ENCODE assay signal across 26 cellular contexts in the genomic region with DNA sequence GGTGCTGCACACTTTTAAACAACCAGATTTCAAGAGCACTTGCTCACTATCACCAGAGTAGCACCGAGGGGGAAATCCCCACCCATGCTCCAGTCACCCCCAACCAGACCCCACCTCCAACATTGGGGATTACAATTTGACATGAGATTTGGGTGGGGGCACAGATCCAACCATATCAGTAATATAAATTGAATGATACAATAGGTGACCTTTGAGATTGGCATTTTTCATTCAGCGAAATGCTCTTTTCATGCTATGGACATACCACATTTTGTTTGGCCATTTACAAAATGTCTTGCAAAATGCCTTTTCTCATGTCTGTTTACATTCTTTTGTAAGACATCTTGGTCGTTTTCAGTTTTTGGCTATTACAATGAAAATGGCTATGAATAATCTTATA. TPM values are rescaled to one million over a fixed set of nuclear protein-coding genes. Genes with fewer than 3 reads are reported as not detected.
"Had no signal": no experiment of that assay in that cellular context is flagged by ENCODE, and none has a peak within 500 bp of the region (broad histone marks: within the 10 kb centered on the region; RNA-seq: fewer than 3 reads in every experiment).

No MANE protein-coding gene starts in this region.

- H3K4me2 ChIP-seq: hepatocyte, smooth muscle cell had no signal

- H3K27me3 ChIP-seq: dorsolateral prefrontal cortex, foreskin keratinocyte, gastroesophageal sphincter, heart left ventricle, ovary, stomach, thyroid gland, vagina had no signal

- H3K27ac ChIP-seq: dorsolateral prefrontal cortex, foreskin keratinocyte, gastroesophageal sphincter, hepatocyte, lower lobe of right lung, ovary, psoas muscle, stomach, thyroid gland, vagina had no signal

- DNase-seq: dorsolateral prefrontal cortex; effector CD4-positive, alpha-beta T cell; foreskin keratinocyte; heart left ventricle; kidney; lower lobe of right lung; naive thymus-derived CD8-positive, alpha-beta T cell; nephron progenitor cell; occipital lobe; ovary; posterior cingulate gyrus; psoas muscle; stimulated activated CD4-positive, alpha-beta T cell treated with anti-CD3 and anti-CD28 coated beads, Interleukin-12 subunit alpha, Interleukin-12 subunit beta, amount 100 ng/mL, for 4 hours; stimulated activated CD4-positive, alpha-beta T cell treated with anti-CD3 and anti-CD28 coated beads, Interleukin-1b, Interleukin-23, amount 100 ng/mL, for 48 hours; stimulated activated CD4-positive, alpha-beta T cell treated with anti-CD3 and anti-CD28 coated beads, Interleukin-4, amount 100 ng/mL, for 1 hour; stimulated activated CD8-positive, alpha-beta memory T cell treated with anti-CD3 and anti-CD28 coated beads, Interleukin-4, amount 100 ng/mL, for 48 hours; stimulated activated naive CD4-positive, alpha-beta T cell; stomach; thyroid gland; trophoblast cell had no signal

- H2AFZ ChIP-seq: hepatocyte had no signal

- H3K4me3 ChIP-seq: dorsolateral prefrontal cortex, gastroesophageal sphincter, hepatocyte, lower lobe of right lung, ovary, psoas muscle, smooth muscle cell, stomach, thyroid gland, vagina had no signal

- H3K4me1 ChIP-seq: foreskin keratinocyte, lower lobe of right lung, psoas muscle, stomach, thyroid gland, vagina had no signal

- H3K9me3 ChIP-seq: gastroesophageal sphincter, heart left ventricle, lower lobe of right lung, ovary, psoas muscle, stomach, thyroid gland, vagina had no signal

- ATAC-seq: foreskin keratinocyte; gastroesophageal sphincter; left lobe of liver; lower lobe of right lung; naive thymus-derived CD8-positive, alpha-beta T cell; psoas muscle; sciatic nerve had no signal

- H3K36me3 ChIP-seq: gastroesophageal sphincter, heart left ventricle, lower lobe of right lung, ovary, stomach, thyroid gland, vagina had no signal

RNA-seq across cellular contexts. Expression of gene RYR2, which starts 23.9 kb away (rescaled TPM):
- total RNA-seq: foreskin keratinocyte; naive thymus-derived CD8-positive, alpha-beta T cell had no signal
- polyA plus RNA-seq: foreskin keratinocyte; naive thymus-derived CD8-positive, alpha-beta T cell; smooth muscle cell had no signal
